Comparison of ENCODE assay signal across 19 cellular contexts in the genomic region with DNA sequence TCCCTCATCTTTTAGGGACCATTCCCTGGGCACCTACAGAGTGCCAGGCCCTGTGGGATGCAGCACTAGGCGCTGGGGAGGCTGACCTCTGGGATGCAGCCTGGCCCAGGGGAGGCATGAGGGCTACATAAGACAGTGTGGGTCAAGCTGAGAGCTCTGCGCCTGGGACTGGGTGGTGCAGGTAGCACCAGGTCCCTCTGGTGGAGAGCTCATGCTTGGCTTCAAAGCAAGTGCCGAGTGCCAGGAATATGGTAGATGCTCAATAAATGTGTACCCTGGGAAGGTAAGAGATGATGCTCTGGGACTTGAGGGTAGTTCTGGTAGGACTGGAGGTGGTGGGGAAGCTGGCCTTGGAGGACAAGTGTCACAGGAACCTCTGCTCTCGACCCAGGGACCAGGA. TPM values are rescaled to one million over a fixed set of nuclear protein-coding genes. Genes with fewer than 3 reads are reported as not detected.
DNase-seq lines count a peak whose midpoint lies in the region; ATAC-seq and TF ChIP-seq lines count a peak whose summit lies in the region.
"Had no signal": no experiment of that assay in that cellular context is flagged by ENCODE, and none has a peak within 500 bp of the region (broad histone marks: within the 10 kb centered on the region; RNA-seq: fewer than 3 reads in every experiment).

No MANE protein-coding gene starts in this region.

- no peak overlapping the region for H3K27ac ChIP-seq in WERI-Rb-1
- no peak overlapping the region for H3K27ac ChIP-seq in uterus
- H3K27ac ChIP-seq: 22Rv1, KMS-11, RWPE1 had no signal

- H3K27me3 ChIP-seq in WERI-Rb-1 (ENCODE audit: insufficient read depth, low read depth, severe bottlenecking) = no peaks in the 10 kb centered on the region
- peaks cover 0 to 14% of the 10 kb centered on the region in 2 donors for H3K27me3 ChIP-seq in uterus

- CTCF ChIA-PET in activated CD4-positive, alpha-beta T cell treated with anti-CD3 and anti-CD28 coated beads for 36 hours (lab: Charles Lee) = no interaction called here

- no peaks in the 10 kb centered on the region for H3K4me1 ChIP-seq in uterus

- no peaks in the 10 kb centered on the region for H3K9me3 Mint-ChIP-seq in nephron
- no peaks in the 10 kb centered on the region for H3K9me3 Mint-ChIP-seq in activated CD4-positive, alpha-beta T cell treated with anti-CD3 and anti-CD28 coated beads for 36 hours (ENCODE audit: low read depth)

- TF ChIP-seq CTCF in WERI-Rb-1 (IDR thresholded peaks at IDR 0.05; ENCODE audit: low read depth, low read length) (0 out of 2 replicates have a peak, but pooled peaks have one; percentile 16), nephron (IDR thresholded peaks at IDR 0.05; ENCODE audit: unreplicated experiment in 3 of 3) (no peak), uterus (IDR thresholded peaks at IDR 0.05) (no peak)

- TF ChIP-seq POLR2A in uterus (IDR thresholded peaks at IDR 0.05) = no peak

- H3K27ac Mint-ChIP-seq in nephron = no peak overlapping the region
- H3K27ac Mint-ChIP-seq in activated CD4-positive, alpha-beta T cell treated with anti-CD3 and anti-CD28 coated beads for 36 hours = no peak overlapping the region
- H3K27ac Mint-ChIP-seq: CD14-positive monocyte had no signal

- no peaks in the 10 kb centered on the region for H3K4me1 Mint-ChIP-seq in nephron
- no peaks in the 10 kb centered on the region for H3K4me1 Mint-ChIP-seq in activated CD4-positive, alpha-beta T cell treated with anti-CD3 and anti-CD28 coated beads for 36 hours
- H3K4me1 Mint-ChIP-seq: CD14-positive monocyte had no signal

- no peaks in the 10 kb centered on the region for H3K9me3 ChIP-seq in WERI-Rb-1 (ENCODE audit: severe bottlenecking)
- no peaks in the 10 kb centered on the region for H3K9me3 ChIP-seq in uterus

- peak overlapping the region; percentile 40 to 73 (median 72) for H3K4me3 Mint-ChIP-seq in nephron
- no peak overlapping the region for H3K4me3 Mint-ChIP-seq in activated CD4-positive, alpha-beta T cell treated with anti-CD3 and anti-CD28 coated beads for 36 hours

- H3K4me3 ChIP-seq in WERI-Rb-1 (ENCODE audit: low read depth, low read length) (no peak overlapping the region), uterus (no peak overlapping the region)

- H3K27me3 Mint-ChIP-seq in nephron (ENCODE audit: low read depth) = peaks cover 74% of the 10 kb centered on the region
- peaks cover 41% of the 10 kb centered on the region for H3K27me3 Mint-ChIP-seq in activated CD4-positive, alpha-beta T cell treated with anti-CD3 and anti-CD28 coated beads for 36 hours

- intact Hi-C loops in uterus (cut with DNase I; ENCODE audit: low total_unique reads) = no loop called here
- intact Hi-C loops in activated CD4-positive, alpha-beta T cell treated with anti-CD3 and anti-CD28 coated beads for 36 hours (cut with DNase I, micrococcal nuclease) = no loop called here

- H3K36me3 Mint-ChIP-seq in nephron (ENCODE audit: low read depth) = no peaks in the 10 kb centered on the region
- no peaks in the 10 kb centered on the region for H3K36me3 Mint-ChIP-seq in activated CD4-positive, alpha-beta T cell treated with anti-CD3 and anti-CD28 coated beads for 36 hours (ENCODE audit: low read depth)
- H3K36me3 Mint-ChIP-seq: CD14-positive monocyte had no signal

- POLR2A ChIA-PET in activated CD4-positive, alpha-beta T cell treated with anti-CD3 and anti-CD28 coated beads for 36 hours (lab: Charles Lee) = no interaction called here

- no peak for ATAC-seq in activated CD4-positive, alpha-beta T cell treated with anti-CD3 and anti-CD28 coated beads for 36 hours
- no peak for ATAC-seq in left lobe of liver
- ATAC-seq in HG03521 (IDR thresholded peaks at IDR 0.05; ENCODE audit: unreplicated experiment) = no peak

- H3K36me3 ChIP-seq in WERI-Rb-1 (no peaks in the 10 kb centered on the region), uterus (no peaks in the 10 kb centered on the region)

- peak; percentile 22 for DNase-seq in DMS53 (lab: John Stamatoyannopoulos, UW)
- DNase-seq in DMS53 treated with DMSO at 0.1 percent for 48 hours (lab: John Stamatoyannopoulos, UW; ENCODE audit: unreplicated experiment) = no peak
- no peak for DNase-seq in WERI-Rb-1
- DNase-seq in uterus = no peak
- DNase-seq in activated CD4-positive, alpha-beta T cell treated with anti-CD3 and anti-CD28 coated beads for 36 hours = no peak
- no peak for DNase-seq in left lobe of liver (ENCODE audit: low spot score)
- DNase-seq: DND-41, MV-4-11, NCI-H187, NCI-H226, NCI-H524 had no signal

RNA-seq across cellular contexts. Expression of a gene that starts 2.0 kb away (rescaled TPM):
- total RNA-seq in uterus (1 to 10 TPM in 1 of 4 donors, under 1 TPM in 1, not detected in 2; 0.67 to 8.4 TPM), left lobe of liver (2.6 TPM)
- not detected for total RNA-seq in activated CD4-positive, alpha-beta T cell treated with anti-CD3 and anti-CD28 coated beads for 36 hours
- total RNA-seq: G401, HT-29 had no signal
